In the genomic region with DNA sequence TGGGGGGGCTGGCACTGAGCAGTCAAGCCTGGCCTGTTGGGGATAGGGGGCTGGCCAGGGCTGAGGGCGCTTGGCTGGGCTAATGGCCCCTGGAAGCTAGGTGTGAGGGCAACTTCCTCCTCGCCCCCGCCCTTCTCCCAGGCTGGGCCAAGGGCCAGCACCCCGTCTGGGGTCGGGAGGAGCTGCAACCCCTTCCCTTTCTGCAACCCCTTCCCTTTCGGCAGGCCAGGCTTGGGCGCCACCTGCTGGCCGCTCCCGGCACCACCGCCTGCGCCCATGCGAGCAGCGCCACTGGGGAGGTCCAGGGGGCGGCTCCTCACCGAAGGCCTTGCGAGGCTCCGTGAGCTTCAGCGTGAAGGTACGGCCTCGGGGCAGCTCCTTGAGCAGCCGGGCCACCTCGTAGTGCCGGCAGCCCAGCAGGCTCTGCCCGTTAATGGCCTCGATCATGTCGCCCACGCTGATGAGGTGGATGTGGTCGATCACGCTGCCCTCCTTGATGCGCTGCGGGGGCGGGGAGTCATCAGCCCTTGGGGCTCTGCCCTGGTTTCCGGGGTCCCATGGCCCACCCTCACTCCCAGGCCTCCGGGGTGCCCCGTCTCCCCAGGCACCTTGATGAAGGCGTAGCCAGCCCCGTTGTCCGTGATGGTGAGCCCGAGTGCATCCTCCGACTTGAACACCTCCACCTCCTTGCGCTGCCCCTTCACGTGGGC, we compare ENCODE assay signal across 9 cellular contexts.
DNase-seq lines count a peak whose midpoint lies in the region; ATAC-seq and TF ChIP-seq lines count a peak whose summit lies in the region.
"Had no signal": no experiment of that assay in that cellular context is flagged by ENCODE, and none has a peak within 500 bp of the region (broad histone marks: within the 10 kb centered on the region; RNA-seq: fewer than 3 reads in every experiment).

No MANE protein-coding gene starts in this region.

- no peaks in the 10 kb centered on the region for H3K27me3 ChIP-seq in parathyroid adenoma (ENCODE audit: control insufficient read depth, insufficient read depth, low read length)

- H3K27ac ChIP-seq in parathyroid adenoma, result no peak overlapping the region
- H3K27ac ChIP-seq: SJSA1 had no signal

- TF ChIP-seq CTCF in fibroblast of mammary gland (conservative IDR thresholded peaks at IDR 0.05; ENCODE audit: control insufficient read depth, insufficient read depth, low read depth, low read length) (peak; percentile 58), parathyroid adenoma (IDR thresholded peaks at IDR 0.05) (peak; percentile 50)

- H2AFZ ChIP-seq in parathyroid adenoma, result no peak overlapping the region

- no peak overlapping the region for H3K4me2 ChIP-seq in parathyroid adenoma (ENCODE audit: low read length)

- no peaks in the 10 kb centered on the region for H3K9me3 ChIP-seq in parathyroid adenoma (ENCODE audit: control insufficient read depth, low read length)
- H3K9me3 ChIP-seq: SJSA1 had no signal

- ATAC-seq in GM19023 (IDR thresholded peaks at IDR 0.05; ENCODE audit: unreplicated experiment), result no peak

- H3K36me3 ChIP-seq in parathyroid adenoma (ENCODE audit: control insufficient read depth, insufficient read depth, low read length), result no peaks in the 10 kb centered on the region

- H3K4me3 ChIP-seq in fibroblast of mammary gland (ENCODE audit: control insufficient read depth, low read depth, low read length), result no peak overlapping the region
- no peak overlapping the region for H3K4me3 ChIP-seq in parathyroid adenoma (ENCODE audit: low read depth, low read length)
- H3K4me3 ChIP-seq: SJSA1 had no signal

- peaks cover 3% of the 10 kb centered on the region for H3K4me1 ChIP-seq in parathyroid adenoma

- DNase-seq in EL (peak; percentile 23), NCI-H1048 (lab: John Stamatoyannopoulos, UW) (peak; percentile 13), activated T-cell treated with anti-CD3 and anti-CD28 coated beads for 4 hours (peak; percentile 55), fibroblast of mammary gland (ENCODE audit: low read depth) (no peak), NCI-H2107 treated with DMSO at 0.1 percent for 48 hours (lab: John Stamatoyannopoulos, UW; ENCODE audit: unreplicated experiment) (no peak), NCI-H1092 treated with DMSO at 0.1 percent for 48 hours (lab: John Stamatoyannopoulos, UW) (no peak)

- no peak overlapping the region for H3K9ac ChIP-seq in parathyroid adenoma

- H3K79me2 ChIP-seq in parathyroid adenoma, result no peaks in the 10 kb centered on the region

Comparison
In these comparisons a context has a peak if more than half of its experiments do, and no peak if none do; other contexts are left out.
1. DNase-seq: peak in EL (single experiment), NCI-H1048 (single experiment) and activated T-cell treated with anti-CD3 and anti-CD28 coated beads for 4 hours (single experiment); none in fibroblast of mammary gland (single experiment), NCI-H2107 treated with DMSO at 0.1 percent for 48 hours (single experiment) and NCI-H1092 treated with DMSO at 0.1 percent for 48 hours (single experiment).